Comparison of ENCODE assay signal across 22 cellular contexts in genomic region chr17:64099543-64099942, GRCh38. TPM values are rescaled to one million over a fixed set of nuclear protein-coding genes. Genes with fewer than 3 reads are reported as not detected.
DNase-seq lines count a peak whose midpoint lies in the region; ATAC-seq lines count a peak whose summit lies in the region.
"Had no signal": no experiment of that assay in that cellular context is flagged by ENCODE, and none has a peak within 500 bp of the region (broad histone marks: within the 10 kb centered on the region; RNA-seq: fewer than 3 reads in every experiment).

No MANE protein-coding gene starts in this region.

- intact Hi-C loops in Right ventricle myocardium inferior (cut with DNase I) = no loop called here

- no peak for ATAC-seq in activated T-helper 17 cell treated with anti-CD3 and anti-CD28 coated beads, Interleukin-2, amount 50 U/mL, for 72 hours (replicated peaks)
- ATAC-seq in left lobe of liver (no peak), Right ventricle myocardium inferior (no peak)

- H3K27ac Mint-ChIP-seq in activated T-helper 17 cell treated with anti-CD3 and anti-CD28 coated beads, Interleukin-2, amount 50 U/mL, for 72 hours = peak overlapping the region; percentile 38

- H3K27me3 Mint-ChIP-seq in activated T-helper 17 cell treated with anti-CD3 and anti-CD28 coated beads, Interleukin-2, amount 50 U/mL, for 72 hours = no peaks in the 10 kb centered on the region
- H3K27me3 Mint-ChIP-seq: CD8-positive, alpha-beta memory T cell had no signal

- DNase-seq in activated CD8-positive, alpha-beta memory T cell treated with anti-CD3 and anti-CD28 coated beads, Interleukin-2, amount 50 U/mL, for 48 hours = peak; percentile 23
- no peak for DNase-seq in activated CD8-positive, alpha-beta memory T cell treated with anti-CD3 and anti-CD28 coated beads, Interleukin-2, amount 50 U/mL, for 4 hours
- DNase-seq in left lobe of liver (ENCODE audit: low spot score) = peak; percentile 21
- DNase-seq in Right ventricle myocardium inferior (ENCODE audit: missing footprints) = no peak
- DNase-seq in LoVo (ENCODE audit: low spot score) = no peak
- no peak for DNase-seq in stimulated activated CD4-positive, alpha-beta T cell treated with anti-CD3 and anti-CD28 coated beads, Interleukin-2, amount 100 ng/mL, for 24 hours
- no peak for DNase-seq in dermis blood vessel endothelial cell
- DNase-seq: 8988T; AML-193; C1 segment of cervical spinal cord; Calu3; CD8-positive, alpha-beta memory T cell; GF-D8; GOT3; HCEC 1CT; KG1; NCI-H1694 treated with DMSO at 0.1 percent for 48 hours; NCI-H2081 treated with DMSO at 0.1 percent for 48 hours; NCI-H446; NCI-H526; Peyer's patch had no signal

- peaks cover 81% of the 10 kb centered on the region for H3K36me3 Mint-ChIP-seq in activated T-helper 17 cell treated with anti-CD3 and anti-CD28 coated beads, Interleukin-2, amount 50 U/mL, for 72 hours (ENCODE audit: low read depth)

- no peak overlapping the region for H3K4me3 Mint-ChIP-seq in activated T-helper 17 cell treated with anti-CD3 and anti-CD28 coated beads, Interleukin-2, amount 50 U/mL, for 72 hours

- H3K9me3 Mint-ChIP-seq in activated T-helper 17 cell treated with anti-CD3 and anti-CD28 coated beads, Interleukin-2, amount 50 U/mL, for 72 hours = no peaks in the 10 kb centered on the region
- H3K9me3 Mint-ChIP-seq: CD8-positive, alpha-beta memory T cell had no signal

- peaks cover 60% of the 10 kb centered on the region for H3K4me1 Mint-ChIP-seq in activated T-helper 17 cell treated with anti-CD3 and anti-CD28 coated beads, Interleukin-2, amount 50 U/mL, for 72 hours

RNA-seq across cellular contexts. Expression of gene ERN1, which starts 30.4 kb away (rescaled TPM):
- 10 to 100 TPM; 42.2 to 93.3 TPM for total RNA-seq in activated T-helper 17 cell treated with anti-CD3 and anti-CD28 coated beads, Interleukin-2, amount 50 U/mL, for 72 hours
- 30.9 TPM for total RNA-seq in left lobe of liver
- 7.1 TPM for total RNA-seq in Right ventricle myocardium inferior
- total RNA-seq in dermis blood vessel endothelial cell = 17.5 and 20.4 TPM in 2 replicates

Comparison
In these comparisons a context has a peak if more than half of its experiments do, and no peak if none do; other contexts are left out.
1. DNase-seq: peak in activated CD8-positive, alpha-beta memory T cell treated with anti-CD3 and anti-CD28 coated beads, Interleukin-2, amount 50 U/mL, for 48 hours (single experiment) and left lobe of liver (single experiment); none in activated CD8-positive, alpha-beta memory T cell treated with anti-CD3 and anti-CD28 coated beads, Interleukin-2, amount 50 U/mL, for 4 hours (single experiment), Right ventricle myocardium inferior (single experiment), LoVo (single experiment), stimulated activated CD4-positive, alpha-beta T cell treated with anti-CD3 and anti-CD28 coated beads, Interleukin-2, amount 100 ng/mL, for 24 hours (0 of 2) and dermis blood vessel endothelial cell (single experiment).